8 cellular contexts compared by ENCODE assay signal in genomic region chr6:36911946-36912555, GRCh38. TPM values are rescaled to one million over a fixed set of nuclear protein-coding genes. Genes with fewer than 3 reads are reported as not detected.
DNase-seq lines count a peak whose midpoint lies in the region; ATAC-seq, FAIRE-seq and TF ChIP-seq lines count a peak whose summit lies in the region.

No MANE protein-coding gene starts in this region.

- H3K4me2 ChIP-seq in keratinocyte (ENCODE audit: control insufficient read depth, extremely low read depth, insufficient read depth, low read depth, low read length), result peak overlapping the region; percentile 64

- no peak overlapping the region for H3K27ac ChIP-seq in keratinocyte (ENCODE audit: control insufficient read depth, insufficient read depth, low read length)

- H3K79me2 ChIP-seq in keratinocyte (ENCODE audit: control insufficient read depth, insufficient read depth, low read length), result no peaks in the 10 kb centered on the region

- H3K9me1 ChIP-seq in keratinocyte (ENCODE audit: control insufficient read depth, extremely low read depth, insufficient read depth, low read length), result peaks cover 4% of the 10 kb centered on the region

- peak; percentile 80 for DNase-seq in UCSD-AML1 (lab: John Stamatoyannopoulos, UW; ENCODE audit: unreplicated experiment)
- no peak for DNase-seq in keratinocyte (ENCODE audit: low read depth, low spot score)
- DNase-seq in GM03348 (ENCODE audit: low spot score), result no peak
- no peak for DNase-seq in DMS 273 treated with DMSO at 0.1 percent for 48 hours (lab: John Stamatoyannopoulos, UW)
- DNase-seq in urothelium cell line (ENCODE audit: low spot score), result no peak

- H3K36me3 ChIP-seq in keratinocyte (ENCODE audit: control insufficient read depth in 2 of 2, extremely low read depth in 1 of 2, insufficient read depth in 2 of 2, low read length in 2 of 2), result peaks cover 4 to 8% of the 10 kb centered on the region in 2 experiments

- H2AFZ ChIP-seq in keratinocyte (ENCODE audit: control insufficient read depth, low read length), result no peak overlapping the region

- H3K9me3 ChIP-seq in keratinocyte (ENCODE audit: control insufficient read depth, low read depth, low read length), result no peaks in the 10 kb centered on the region

- no peak for FAIRE-seq in keratinocyte (lab: Jason Lieb, UNC)
- no peak for FAIRE-seq in urothelium cell line (lab: Jason Lieb, UNC)

- TF ChIP-seq CTCF in keratinocyte (optimal IDR thresholded peaks at IDR 0.05 in 1 of 3, IDR thresholded peaks at IDR 0.05 in 1 of 3, conservative IDR thresholded peaks at IDR 0.05 in 1 of 3; ENCODE audit: extremely low read depth in 1 of 3, insufficient read depth in 2 of 3, low read length in 3 of 3), result no peak

- no peak overlapping the region for H3K9ac ChIP-seq in keratinocyte (ENCODE audit: control insufficient read depth, extremely low read depth, insufficient read depth, low read length)

- no peaks in the 10 kb centered on the region for H3K27me3 ChIP-seq in keratinocyte (ENCODE audit: control insufficient read depth, extremely low read depth, insufficient read depth, low read length)

- no peak for TF ChIP-seq POLR2A in GM18505 (IDR thresholded peaks at IDR 0.05; ENCODE audit: borderline replicate concordance, extremely low read depth, insufficient read depth, insufficient read length)

- H3K4me3 ChIP-seq in keratinocyte (ENCODE audit: control insufficient read depth in 2 of 3, extremely low read depth in 1 of 3, insufficient read depth in 2 of 3, low read depth in 1 of 3, low read length in 3 of 3), result peak overlapping the region in 2 of 3 experiments; percentile 8 to 19

- peaks cover 19% of the 10 kb centered on the region for H4K20me1 ChIP-seq in keratinocyte (ENCODE audit: control insufficient read depth, extremely low read depth, insufficient read depth, low read length)

- peaks cover 30% of the 10 kb centered on the region for H3K4me1 ChIP-seq in keratinocyte (ENCODE audit: control insufficient read depth, extremely low read depth, insufficient read depth, low read length)

- ATAC-seq in GM18505 (IDR thresholded peaks at IDR 0.05; ENCODE audit: unreplicated experiment), result peak; percentile 33
- peak; percentile 25 for ATAC-seq in HG02884 (IDR thresholded peaks at IDR 0.05; ENCODE audit: unreplicated experiment)
- no peak for ATAC-seq in GM18861 (IDR thresholded peaks at IDR 0.05; ENCODE audit: unreplicated experiment)

- dilution Hi-C loops in keratinocyte (cut with MboI; ENCODE audit: extremely low pct_ligation_motif_present, low sequenced_read_pairs), result no loop called here

RNA-seq across cellular contexts. Expression of gene C6orf89, which starts 26.3 kb away (rescaled TPM):
- 29.0 to 34.9 TPM (median 31.0 TPM) in 3 replicates for polyA plus RNA-seq in keratinocyte
- polyA plus RNA-seq in keratinocyte (2011; ENCODE audit: low read depth), result 10.6 TPM
- polyA plus RNA-seq in keratinocyte (2011; cell fraction: cytosol; rRNA removed), result 16.6 and 25.5 TPM in 2 replicates
- polyA plus RNA-seq in keratinocyte (2011; cell fraction: nucleus; rRNA removed), result 53.2 and 56.2 TPM in 2 replicates
- 24.2 and 27.1 TPM in 2 replicates for polyA plus RNA-seq in keratinocyte (2012; ENCODE audit: low replicate concordance)
- polyA minus RNA-seq in keratinocyte, result 22.0 to 34.1 TPM (median 30.7 TPM) in 3 replicates
- 7.5 TPM for polyA minus RNA-seq in keratinocyte (2011; cell fraction: cytosol; rRNA and poly(A)+ RNA removed)
- 21.6 and 42.5 TPM in 2 replicates for polyA minus RNA-seq in keratinocyte (2011; cell fraction: nucleus; rRNA and poly(A)+ RNA removed)

RNA-seq across cellular contexts. Expression of gene PPIL1, which starts 37.4 kb away (rescaled TPM):
- polyA plus RNA-seq in keratinocyte, result 36.7 to 45.5 TPM (median 42.5 TPM) in 3 replicates
- polyA plus RNA-seq in keratinocyte (2011; ENCODE audit: low read depth), result 33.5 TPM
- 32.4 and 63.7 TPM in 2 replicates for polyA plus RNA-seq in keratinocyte (2011; cell fraction: cytosol; rRNA removed)
- polyA plus RNA-seq in keratinocyte (2011; cell fraction: nucleus; rRNA removed), result 14.8 and 15.8 TPM in 2 replicates
- polyA plus RNA-seq in keratinocyte (2012; ENCODE audit: low replicate concordance), result 22.2 and 32.8 TPM in 2 replicates
- 21.5 to 54.4 TPM (median 40.1 TPM) in 3 replicates for polyA minus RNA-seq in keratinocyte
- polyA minus RNA-seq in keratinocyte (2011; cell fraction: cytosol; rRNA and poly(A)+ RNA removed), result 28.4 TPM
- polyA minus RNA-seq in keratinocyte (2011; cell fraction: nucleus; rRNA and poly(A)+ RNA removed), result 9.1 and 12.2 TPM in 2 replicates

RNA-seq across cellular contexts. Expression of gene PI16, which starts 42.5 kb away (rescaled TPM):
- not detected in 3 replicates for polyA plus RNA-seq in keratinocyte
- not detected for polyA plus RNA-seq in keratinocyte (2011; ENCODE audit: low read depth)
- polyA plus RNA-seq in keratinocyte (2011; cell fraction: cytosol; rRNA removed), result not detected in 2 replicates
- polyA plus RNA-seq in keratinocyte (2011; cell fraction: nucleus; rRNA removed), result not detected in 2 replicates
- polyA plus RNA-seq in keratinocyte (2012; ENCODE audit: low replicate concordance), result not detected in 2 replicates
- not detected in 3 replicates for polyA minus RNA-seq in keratinocyte
- polyA minus RNA-seq in keratinocyte (2011; cell fraction: cytosol; rRNA and poly(A)+ RNA removed), result not detected
- not detected in 2 replicates for polyA minus RNA-seq in keratinocyte (2011; cell fraction: nucleus; rRNA and poly(A)+ RNA removed)
